In the genomic region with DNA sequence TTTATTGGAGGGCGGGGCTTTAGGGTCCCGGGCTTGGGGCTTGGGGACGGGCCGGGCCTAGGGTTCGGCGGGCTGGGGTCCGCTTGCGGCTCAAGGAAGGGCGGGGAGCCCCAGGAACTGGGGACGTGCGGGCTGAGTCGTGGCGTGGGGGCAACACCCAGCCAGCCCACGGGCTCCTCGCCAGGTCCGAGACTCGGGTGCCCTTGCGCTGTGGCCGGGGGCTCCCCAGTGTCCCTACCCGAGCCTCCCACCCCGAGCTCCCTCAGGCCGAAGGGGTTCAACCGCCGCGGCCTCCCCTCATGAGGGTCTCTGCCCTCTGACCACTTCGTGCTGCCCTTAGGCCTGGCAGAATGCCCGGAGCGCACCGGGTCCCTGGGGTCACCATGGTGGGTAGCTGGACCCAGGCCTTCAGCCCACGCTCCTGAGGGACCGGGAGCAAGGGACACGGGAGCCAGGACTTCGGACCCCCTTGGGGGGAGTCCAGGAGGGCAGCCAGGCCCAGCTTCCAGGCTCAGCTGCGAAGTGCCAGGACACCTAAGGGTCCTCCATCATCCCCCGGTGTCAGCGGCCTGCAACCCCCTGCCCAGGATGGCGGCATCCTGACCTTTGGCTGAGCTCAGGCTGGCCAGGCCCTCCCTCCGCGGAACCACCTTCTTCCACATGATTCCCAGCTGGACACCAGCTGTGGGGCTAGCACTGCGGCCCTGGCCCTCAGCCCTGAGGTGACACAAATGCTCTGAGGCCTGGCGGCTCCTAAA, we compare ENCODE assay signal across 12 cellular contexts. TPM values are rescaled to one million over a fixed set of nuclear protein-coding genes. Genes with fewer than 3 reads are reported as not detected.
DNase-seq lines count a peak whose midpoint lies in the region; ATAC-seq and TF ChIP-seq lines count a peak whose summit lies in the region.
"Had no signal": no experiment of that assay in that cellular context is flagged by ENCODE, and none has a peak within 500 bp of the region (broad histone marks: within the 10 kb centered on the region; RNA-seq: fewer than 3 reads in every experiment).

No MANE protein-coding gene starts in this region.

- POLR2A ChIA-PET in activated naive CD8-positive, alpha-beta T cell treated with anti-CD3 and anti-CD28 coated beads, Interleukin-2, amount 10 ng/mL, durations not matched to agents 7 days and 5 days (lab: Charles Lee): interaction anchor here (1.0 to 1.7 kb wide), 4 partner anchors 11 to 32 kb away, joined by 3 to 7 read pairs (median 4); partner anchors contain the start of genes CALY, ECHS1 and PRAP1

- H3K27me3 Mint-ChIP-seq in activated naive CD8-positive, alpha-beta T cell treated with anti-CD3 and anti-CD28 coated beads, Interleukin-2, amount 10 ng/mL, durations not matched to agents 7 days and 5 days: no peaks in the 10 kb centered on the region
- H3K27me3 Mint-ChIP-seq in activated naive CD8-positive, alpha-beta T cell treated with anti-CD3 and anti-CD28 coated beads for 36 hours: no peaks in the 10 kb centered on the region
- no peaks in the 10 kb centered on the region for H3K27me3 Mint-ChIP-seq in naive B cell
- H3K27me3 Mint-ChIP-seq: naive thymus-derived CD4-positive, alpha-beta T cell had no signal

- H3K9me3 Mint-ChIP-seq in activated naive CD8-positive, alpha-beta T cell treated with anti-CD3 and anti-CD28 coated beads, Interleukin-2, amount 10 ng/mL, durations not matched to agents 7 days and 5 days: no peaks in the 10 kb centered on the region
- no peaks in the 10 kb centered on the region for H3K9me3 Mint-ChIP-seq in activated naive CD8-positive, alpha-beta T cell treated with anti-CD3 and anti-CD28 coated beads for 36 hours
- H3K9me3 Mint-ChIP-seq in naive B cell: no peaks in the 10 kb centered on the region
- H3K9me3 Mint-ChIP-seq: activated naive CD4-positive, alpha-beta T cell treated with anti-CD3 and anti-CD28 coated beads, Interleukin-2, amount 50 U/mL, for 72 hours; naive thymus-derived CD4-positive, alpha-beta T cell had no signal

- H3K36me3 ChIP-seq in upper lobe of left lung: peaks cover 5 to 18% (median 11%) of the 10 kb centered on the region in 4 donors
- H3K36me3 ChIP-seq: uterus had no signal

- no peaks in the 10 kb centered on the region for H3K9me3 ChIP-seq in upper lobe of left lung
- H3K9me3 ChIP-seq: uterus had no signal

- no peak for ATAC-seq in activated naive CD8-positive, alpha-beta T cell treated with anti-CD3 and anti-CD28 coated beads, Interleukin-2, amount 10 ng/mL, durations not matched to agents 7 days and 5 days (ENCODE audit: low read depth)
- ATAC-seq in naive B cell (ENCODE audit: low read depth in 2 of 2): no peak
- ATAC-seq in upper lobe of left lung (ENCODE audit: low FRiP score in 2 of 2): no peak
- no peak for ATAC-seq in GM18505 (IDR thresholded peaks at IDR 0.05; ENCODE audit: unreplicated experiment)

- H3K4me1 Mint-ChIP-seq in activated naive CD8-positive, alpha-beta T cell treated with anti-CD3 and anti-CD28 coated beads, Interleukin-2, amount 10 ng/mL, durations not matched to agents 7 days and 5 days: peaks cover 1% of the 10 kb centered on the region
- peaks cover 6% of the 10 kb centered on the region for H3K4me1 Mint-ChIP-seq in activated naive CD8-positive, alpha-beta T cell treated with anti-CD3 and anti-CD28 coated beads for 36 hours
- peaks cover 24 to 34% (median 32%) of the 10 kb centered on the region in 3 donors for H3K4me1 Mint-ChIP-seq in naive B cell

- no peak overlapping the region for H3K27ac Mint-ChIP-seq in activated naive CD8-positive, alpha-beta T cell treated with anti-CD3 and anti-CD28 coated beads, Interleukin-2, amount 10 ng/mL, durations not matched to agents 7 days and 5 days
- H3K27ac Mint-ChIP-seq in activated naive CD8-positive, alpha-beta T cell treated with anti-CD3 and anti-CD28 coated beads for 36 hours: no peak overlapping the region
- no peak overlapping the region for H3K27ac Mint-ChIP-seq in naive B cell
- H3K27ac Mint-ChIP-seq: activated naive CD4-positive, alpha-beta T cell treated with anti-CD3 and anti-CD28 coated beads, Interleukin-2, amount 50 U/mL, for 72 hours had no signal

- H3K4me3 Mint-ChIP-seq in activated naive CD8-positive, alpha-beta T cell treated with anti-CD3 and anti-CD28 coated beads, Interleukin-2, amount 10 ng/mL, durations not matched to agents 7 days and 5 days: no peak overlapping the region
- no peak overlapping the region for H3K4me3 Mint-ChIP-seq in activated naive CD8-positive, alpha-beta T cell treated with anti-CD3 and anti-CD28 coated beads for 36 hours
- peak overlapping the region in 5 of 8 donors; percentile 30 to 72 (median 62) for H3K4me3 Mint-ChIP-seq in naive B cell

- peak overlapping the region; percentile 61 to 87 (median 80) for H3K27ac ChIP-seq in upper lobe of left lung

- no peak for TF ChIP-seq CTCF in foreskin fibroblast (IDR thresholded peaks at IDR 0.05; ENCODE audit: low read depth, low read length)
- TF ChIP-seq CTCF in upper lobe of left lung (IDR thresholded peaks at IDR 0.05): no peak

- H3K4me3 ChIP-seq in foreskin fibroblast (ENCODE audit: low read depth in 1 of 2, low read length in 2 of 2) (no peak overlapping the region), upper lobe of left lung (peak overlapping the region in 3 of 4 donors; percentile 71 to 82 (median 80))

- H3K4me1 ChIP-seq in upper lobe of left lung: peaks cover 11 to 23% (median 13%) of the 10 kb centered on the region in 4 donors
- H3K4me1 ChIP-seq: uterus had no signal

- TF ChIP-seq POLR2A in upper lobe of left lung (IDR thresholded peaks at IDR 0.05): no peak
- no peak for TF ChIP-seq POLR2A in GM18505 (IDR thresholded peaks at IDR 0.05; ENCODE audit: borderline replicate concordance, extremely low read depth, insufficient read depth, insufficient read length)

- WGBS in upper lobe of left lung, 2 donors: 86 to 95% methylated on average over 30 to 31 of the region's 41 CpGs

- H3K27me3 ChIP-seq in upper lobe of left lung: peaks cover 0 to 2% (median 0%) of the 10 kb centered on the region in 4 donors
- H3K27me3 ChIP-seq: uterus had no signal

- H3K36me3 Mint-ChIP-seq in activated naive CD8-positive, alpha-beta T cell treated with anti-CD3 and anti-CD28 coated beads, Interleukin-2, amount 10 ng/mL, durations not matched to agents 7 days and 5 days: no peaks in the 10 kb centered on the region
- H3K36me3 Mint-ChIP-seq in activated naive CD8-positive, alpha-beta T cell treated with anti-CD3 and anti-CD28 coated beads for 36 hours: peaks cover 7% of the 10 kb centered on the region
- no peaks in the 10 kb centered on the region for H3K36me3 Mint-ChIP-seq in naive B cell
- H3K36me3 Mint-ChIP-seq: activated naive CD4-positive, alpha-beta T cell treated with anti-CD3 and anti-CD28 coated beads, Interleukin-2, amount 50 U/mL, for 72 hours had no signal

- peak; percentile 51 for DNase-seq in activated naive CD8-positive, alpha-beta T cell treated with anti-CD3 and anti-CD28 coated beads, Interleukin-2, amount 10 ng/mL, durations not matched to agents 7 days and 5 days
- no peak for DNase-seq in activated naive CD8-positive, alpha-beta T cell treated with anti-CD3 and anti-CD28 coated beads for 36 hours
- DNase-seq in foreskin fibroblast (peak; percentile 41 to 83), naive B cell (no peak), upper lobe of left lung (peak in 1 of 2 donors; percentile 89), HUDEP-2 (lab: John Stamatoyannopoulos, UW; ENCODE audit: unreplicated experiment in 76 of 76) (no peak), cerebellum (ENCODE audit: low spot score) (no peak)
- DNase-seq: NCI-H2081 treated with DMSO at 0.1 percent for 48 hours had no signal

- no peak for TF ChIP-seq EP300 in upper lobe of left lung (IDR thresholded peaks at IDR 0.05)

RNA-seq across cellular contexts. Expression of gene FUOM, which starts 0.5 kb away (rescaled TPM):
- 10 to 100 TPM; 15.4 to 17.3 TPM for total RNA-seq in activated naive CD8-positive, alpha-beta T cell treated with anti-CD3 and anti-CD28 coated beads, Interleukin-2, amount 10 ng/mL, durations not matched to agents 7 days and 5 days
- total RNA-seq in activated naive CD8-positive, alpha-beta T cell treated with anti-CD3 and anti-CD28 coated beads for 36 hours: 10 to 100 TPM; 27.8 to 29.4 TPM
- polyA plus RNA-seq in naive B cell (ENCODE audit: low read depth in 6 of 6): 10 to 100 TPM; 31.3 to 46.5 (median 42.0) TPM
- total RNA-seq in upper lobe of left lung (10 to 100 TPM; 15.4 to 37.5 (median 26.0) TPM), cerebellum (2.6 TPM)

RNA-seq across cellular contexts. Expression of gene PRAP1, which starts 11.2 kb away (rescaled TPM):
- total RNA-seq in activated naive CD8-positive, alpha-beta T cell treated with anti-CD3 and anti-CD28 coated beads, Interleukin-2, amount 10 ng/mL, durations not matched to agents 7 days and 5 days: not detected
- not detected for total RNA-seq in activated naive CD8-positive, alpha-beta T cell treated with anti-CD3 and anti-CD28 coated beads for 36 hours
- not detected for polyA plus RNA-seq in naive B cell (ENCODE audit: low read depth in 6 of 6)
- total RNA-seq in upper lobe of left lung (not detected), cerebellum (not detected)
- total RNA-seq: activated naive CD4-positive, alpha-beta T cell treated with anti-CD3 and anti-CD28 coated beads, Interleukin-2, amount 50 U/mL, for 72 hours; naive thymus-derived CD4-positive, alpha-beta T cell; uterus had no signal
- polyA plus RNA-seq: naive thymus-derived CD4-positive, alpha-beta T cell had no signal

RNA-seq across cellular contexts. Expression of gene ECHS1, which starts 14.8 kb away (rescaled TPM):
- total RNA-seq in activated naive CD8-positive, alpha-beta T cell treated with anti-CD3 and anti-CD28 coated beads, Interleukin-2, amount 10 ng/mL, durations not matched to agents 7 days and 5 days: 10 to 100 TPM; 33.5 to 36.1 TPM
- 10 to 100 TPM; 58.1 to 62.2 TPM for total RNA-seq in activated naive CD8-positive, alpha-beta T cell treated with anti-CD3 and anti-CD28 coated beads for 36 hours
- polyA plus RNA-seq in naive B cell (ENCODE audit: low read depth in 6 of 6): 100 to 1,000 TPM in 4 of 6 donors, 10 to 100 TPM in 2; 89.3 to 121 (median 110) TPM
- total RNA-seq in upper lobe of left lung (10 to 100 TPM; 32.5 to 69.6 (median 53.2) TPM), cerebellum (23.7 TPM)

RNA-seq across cellular contexts. Expression of gene PAOX, which starts 20.7 kb away (rescaled TPM):
- total RNA-seq in activated naive CD8-positive, alpha-beta T cell treated with anti-CD3 and anti-CD28 coated beads, Interleukin-2, amount 10 ng/mL, durations not matched to agents 7 days and 5 days: 1 to 10 TPM; 7.2 to 9.9 TPM
- total RNA-seq in activated naive CD8-positive, alpha-beta T cell treated with anti-CD3 and anti-CD28 coated beads for 36 hours: 1 to 10 TPM; 4.6 to 4.7 TPM
- 10 to 100 TPM; 45.3 to 63.2 (median 53.5) TPM for polyA plus RNA-seq in naive B cell (ENCODE audit: low read depth in 6 of 6)
- 10 to 100 TPM in 3 of 6 donors, 1 to 10 TPM in 3; 4.7 to 24.1 (median 10.3) TPM for total RNA-seq in upper lobe of left lung
- total RNA-seq in cerebellum: 7.1 TPM

RNA-seq across cellular contexts. Expression of gene CALY, which starts 21.6 kb away (rescaled TPM):
- 1 to 10 TPM; 3.1 to 3.6 TPM for total RNA-seq in activated naive CD8-positive, alpha-beta T cell treated with anti-CD3 and anti-CD28 coated beads, Interleukin-2, amount 10 ng/mL, durations not matched to agents 7 days and 5 days
- not detected for total RNA-seq in activated naive CD8-positive, alpha-beta T cell treated with anti-CD3 and anti-CD28 coated beads for 36 hours
- not detected for polyA plus RNA-seq in naive B cell (ENCODE audit: low read depth in 6 of 6)
- total RNA-seq in upper lobe of left lung: 1 to 10 TPM in 1 of 6 donors, not detected in 5; 7.4 TPM
- 6.6 TPM for total RNA-seq in cerebellum
- total RNA-seq: activated naive CD4-positive, alpha-beta T cell treated with anti-CD3 and anti-CD28 coated beads, Interleukin-2, amount 50 U/mL, for 72 hours had no signal

Comparison
In these comparisons a context has a peak if more than half of its experiments do, and no peak if none do; other contexts are left out.
1. DNase-seq: peak in activated naive CD8-positive, alpha-beta T cell treated with anti-CD3 and anti-CD28 coated beads, Interleukin-2, amount 10 ng/mL, durations not matched to agents 7 days and 5 days (single experiment) and foreskin fibroblast (2 of 2); none in activated naive CD8-positive, alpha-beta T cell treated with anti-CD3 and anti-CD28 coated beads for 36 hours (single experiment), naive B cell (single experiment), HUDEP-2 (0 of 76) and cerebellum (single experiment).
2. H3K4me3 Mint-ChIP-seq: peak in naive B cell (5 of 8); none in activated naive CD8-positive, alpha-beta T cell treated with anti-CD3 and anti-CD28 coated beads, Interleukin-2, amount 10 ng/mL, durations not matched to agents 7 days and 5 days (single experiment) and activated naive CD8-positive, alpha-beta T cell treated with anti-CD3 and anti-CD28 coated beads for 36 hours (single experiment).
3. H3K4me3 ChIP-seq: peak in upper lobe of left lung (3 of 4); none in foreskin fibroblast (0 of 2).